In the genomic region with DNA sequence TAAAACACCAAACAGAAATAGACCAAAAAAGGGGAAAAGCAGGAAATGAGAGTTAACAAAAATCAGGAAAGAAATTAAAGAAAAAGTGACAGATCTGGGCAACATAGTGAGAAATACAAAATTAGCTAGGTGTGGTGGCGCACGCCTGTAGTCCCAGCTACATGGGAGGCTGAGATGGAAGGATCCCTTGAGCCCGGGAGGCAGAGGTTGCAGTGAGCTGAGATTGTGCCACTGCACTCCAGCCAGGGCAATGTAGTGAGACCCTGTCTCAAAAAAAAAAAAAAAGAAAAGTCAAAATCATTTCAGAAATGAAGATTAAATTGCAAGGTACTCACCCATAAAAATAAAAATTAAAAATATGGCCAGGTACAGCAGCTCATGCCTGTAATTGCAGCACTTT, we compare ENCODE assay signal across 20 cellular contexts. TPM values are rescaled to one million over a fixed set of nuclear protein-coding genes. Genes with fewer than 3 reads are reported as not detected.
DNase-seq lines count a peak whose midpoint lies in the region; ATAC-seq and TF ChIP-seq lines count a peak whose summit lies in the region.
"Had no signal": no experiment of that assay in that cellular context is flagged by ENCODE, and none has a peak within 500 bp of the region (broad histone marks: within the 10 kb centered on the region; RNA-seq: fewer than 3 reads in every experiment).

No MANE protein-coding gene starts in this region.

- no peak for TF ChIP-seq POLR2A in sigmoid colon (IDR thresholded peaks at IDR 0.05)

- peaks cover 0 to 11% (median 7%) of the 10 kb centered on the region in 4 donors for H3K4me1 ChIP-seq in sigmoid colon
- H3K4me1 ChIP-seq: A549 had no signal

- peak; percentile 14 for DNase-seq in activated naive CD4-positive, alpha-beta T cell treated with anti-CD3 and anti-CD28 coated beads, Interleukin-2, amount 10 ng/mL, durations not matched to agents 7 days and 5 days
- DNase-seq in activated naive CD4-positive, alpha-beta T cell treated with Interleukin-2 at 50 U/mL for 16 hours: no peak
- DNase-seq in sigmoid colon: peak; percentile 19
- DNase-seq in NCI-H1092 treated with DMSO at 0.1 percent for 48 hours (lab: John Stamatoyannopoulos, UW): no peak
- DNase-seq in foreskin fibroblast: no peak
- DNase-seq: Calu3; CD4-positive, alpha-beta memory T cell; DMS79 treated with DMSO at 0.1 percent for 48 hours; GF-D8; GOT3; H7 had no signal

- ATAC-seq in HG03521 (IDR thresholded peaks at IDR 0.05; ENCODE audit: unreplicated experiment): no peak
- ATAC-seq: A549, HCT116, HepG2 had no signal

- no peak for TF ChIP-seq EP300 in sigmoid colon (IDR thresholded peaks at IDR 0.05)

- WGBS in sigmoid colon, 2 donors: 96% methylated on average over 3 of the region's 3 CpGs

- H3K4me1 Mint-ChIP-seq in activated naive CD4-positive, alpha-beta T cell treated with anti-CD3 and anti-CD28 coated beads, Interleukin-2, amount 10 ng/mL, durations not matched to agents 7 days and 5 days: peaks cover 3% of the 10 kb centered on the region
- peaks cover 41% of the 10 kb centered on the region for H3K4me1 Mint-ChIP-seq in dendritic cell treated with granulocyte-macrophage colony-stimulating factor and Interleukin-4, amounts not matched to agents 40 ng/mL and 50 ng/mL, for 4 days (ENCODE audit: low read depth)

- CTCF ChIA-PET in activated naive CD4-positive, alpha-beta T cell treated with anti-CD3 and anti-CD28 coated beads, Interleukin-2, amount 10 ng/mL, durations not matched to agents 7 days and 5 days (lab: Charles Lee): interaction anchor here (0.7 to 5.6 kb wide), 2 partner anchors 105 to 391 kb away, joined by 3 to 33 read pairs; no protein-coding TSS in a partner anchor

- TF ChIP-seq CTCF in sigmoid colon (IDR thresholded peaks at IDR 0.05): no peak
- no peak for TF ChIP-seq CTCF in foreskin fibroblast (IDR thresholded peaks at IDR 0.05; ENCODE audit: low read depth, low read length)

- H3K9me3 Mint-ChIP-seq in activated naive CD4-positive, alpha-beta T cell treated with anti-CD3 and anti-CD28 coated beads, Interleukin-2, amount 10 ng/mL, durations not matched to agents 7 days and 5 days: peaks cover 4% of the 10 kb centered on the region
- peaks cover 8% of the 10 kb centered on the region for H3K9me3 Mint-ChIP-seq in dendritic cell treated with granulocyte-macrophage colony-stimulating factor and Interleukin-4, amounts not matched to agents 40 ng/mL and 50 ng/mL, for 4 days
- H3K9me3 Mint-ChIP-seq: IgD-negative memory B cell had no signal

- H3K4me3 ChIP-seq in sigmoid colon (no peak overlapping the region), foreskin fibroblast (ENCODE audit: low read depth in 1 of 2, low read length in 2 of 2) (no peak overlapping the region)
- H3K4me3 ChIP-seq: A549, BLaER1 had no signal

- no peaks in the 10 kb centered on the region for H3K36me3 Mint-ChIP-seq in activated naive CD4-positive, alpha-beta T cell treated with anti-CD3 and anti-CD28 coated beads, Interleukin-2, amount 10 ng/mL, durations not matched to agents 7 days and 5 days
- no peaks in the 10 kb centered on the region for H3K36me3 Mint-ChIP-seq in dendritic cell treated with granulocyte-macrophage colony-stimulating factor and Interleukin-4, amounts not matched to agents 40 ng/mL and 50 ng/mL, for 4 days (ENCODE audit: low read depth)
- H3K36me3 Mint-ChIP-seq: CD4-positive, alpha-beta memory T cell had no signal

- H3K27me3 ChIP-seq in sigmoid colon: peaks cover 8 to 19% (median 17%) of the 10 kb centered on the region in 3 donors

- H3K27ac Mint-ChIP-seq in activated naive CD4-positive, alpha-beta T cell treated with anti-CD3 and anti-CD28 coated beads, Interleukin-2, amount 10 ng/mL, durations not matched to agents 7 days and 5 days: peak overlapping the region; percentile 49
- H3K27ac Mint-ChIP-seq in dendritic cell treated with granulocyte-macrophage colony-stimulating factor and Interleukin-4, amounts not matched to agents 40 ng/mL and 50 ng/mL, for 4 days: no peak overlapping the region
- H3K27ac Mint-ChIP-seq: CD14-positive monocyte; CD4-positive, alpha-beta memory T cell; IgD-negative memory B cell had no signal

- intact Hi-C loops in dendritic cell treated with granulocyte-macrophage colony-stimulating factor and Interleukin-4, amounts not matched to agents 40 ng/mL and 50 ng/mL, for 4 days (cut with micrococcal nuclease): no loop called here
- intact Hi-C loops in sigmoid colon (cut with DNase I): loop anchor here (10.0 kb wide), 1 partner anchor 574 kb away; the partner anchor contains the start of gene BAK1

- peaks cover 78% of the 10 kb centered on the region for H3K27me3 Mint-ChIP-seq in activated naive CD4-positive, alpha-beta T cell treated with anti-CD3 and anti-CD28 coated beads, Interleukin-2, amount 10 ng/mL, durations not matched to agents 7 days and 5 days
- peaks cover 53% of the 10 kb centered on the region for H3K27me3 Mint-ChIP-seq in dendritic cell treated with granulocyte-macrophage colony-stimulating factor and Interleukin-4, amounts not matched to agents 40 ng/mL and 50 ng/mL, for 4 days

- no peaks in the 10 kb centered on the region for H3K9me3 ChIP-seq in sigmoid colon

- no peak overlapping the region for H3K27ac ChIP-seq in sigmoid colon
- H3K27ac ChIP-seq: 22Rv1, A549, BLaER1 had no signal

- H3K36me3 ChIP-seq in sigmoid colon: no peaks in the 10 kb centered on the region
- H3K36me3 ChIP-seq: BLaER1 had no signal

- H3K4me3 Mint-ChIP-seq in activated naive CD4-positive, alpha-beta T cell treated with anti-CD3 and anti-CD28 coated beads, Interleukin-2, amount 10 ng/mL, durations not matched to agents 7 days and 5 days: no peak overlapping the region
- peak overlapping the region; percentile 10 for H3K4me3 Mint-ChIP-seq in dendritic cell treated with granulocyte-macrophage colony-stimulating factor and Interleukin-4, amounts not matched to agents 40 ng/mL and 50 ng/mL, for 4 days
- H3K4me3 Mint-ChIP-seq: CD14-positive monocyte; CD4-positive, alpha-beta memory T cell had no signal

RNA-seq across cellular contexts. Expression of gene GRM4, which starts 13.0 kb away (rescaled TPM):
- under 1 TPM in 1 of 4 donors, not detected in 3; 0.14 TPM for total RNA-seq in sigmoid colon
- polyA plus RNA-seq in sigmoid colon: under 1 TPM in 1 of 3 donors, not detected in 2; 0.07 TPM
- total RNA-seq: Calu3, HepG2 had no signal
- polyA plus RNA-seq: CD14-positive monocyte; CD4-positive, alpha-beta memory T cell; HepG2; IgD-negative memory B cell had no signal

Comparison
In these comparisons a context has a peak if more than half of its experiments do, and no peak if none do; other contexts are left out.
1. DNase-seq: peak in activated naive CD4-positive, alpha-beta T cell treated with anti-CD3 and anti-CD28 coated beads, Interleukin-2, amount 10 ng/mL, durations not matched to agents 7 days and 5 days (single experiment) and sigmoid colon (single experiment); none in activated naive CD4-positive, alpha-beta T cell treated with Interleukin-2 at 50 U/mL for 16 hours (single experiment), NCI-H1092 treated with DMSO at 0.1 percent for 48 hours (single experiment) and foreskin fibroblast (0 of 2).